In the genomic region with DNA sequence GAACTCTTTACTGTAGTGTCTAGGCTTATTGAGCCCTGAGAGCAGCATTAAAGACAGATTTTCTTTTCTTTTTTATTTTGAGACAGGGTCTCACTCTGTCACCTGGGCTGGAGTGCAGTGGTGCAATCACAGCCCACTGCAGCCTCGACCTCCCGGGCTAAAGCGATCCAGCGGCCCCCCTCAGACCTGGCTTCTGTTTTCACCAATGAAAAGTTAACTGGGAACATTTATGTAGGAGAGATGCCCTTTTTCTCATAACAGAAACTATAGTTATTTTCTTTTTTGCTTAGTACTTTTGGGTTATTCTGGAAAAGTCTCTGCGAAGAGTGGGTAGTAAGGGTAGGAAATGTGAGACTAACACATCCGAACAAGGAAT, we compare ENCODE assay signal across 8 cellular contexts. TPM values are rescaled to one million over a fixed set of nuclear protein-coding genes. Genes with fewer than 3 reads are reported as not detected.
DNase-seq lines count a peak whose midpoint lies in the region; ATAC-seq and TF ChIP-seq lines count a peak whose summit lies in the region.

No MANE protein-coding gene starts in this region.

- H3F3A ChIP-seq in PC-3 (ENCODE audit: low read length, unreplicated experiment), result no peaks in the 10 kb centered on the region

- no peak overlapping the region for H2BK5ac ChIP-seq in neuronal stem cell (ENCODE audit: low read length)

- no peak overlapping the region for H4K8ac ChIP-seq in neuronal stem cell (ENCODE audit: low read depth, low read length)

- BruUV-seq in PC-3 (replicated peaks; lab: Mats Ljungman, UMichigan), result no TSS peak

- no peak overlapping the region for H2BK12ac ChIP-seq in neuronal stem cell (ENCODE audit: low read length)

- no peaks in the 10 kb centered on the region for H3K9me2 ChIP-seq in PC-3 (replicated peaks; ENCODE audit: low read length)

- H3K18ac ChIP-seq in neuronal stem cell (ENCODE audit: low read length), result no peak overlapping the region

- no peak overlapping the region; the same call in 1 of the 2 replicates for H3K27ac ChIP-seq in PC-3 (ENCODE audit: low read length)
- H3K27ac ChIP-seq in endodermal cell (ENCODE audit: low read depth, low read length), result no peak overlapping the region
- no peak overlapping the region for H3K27ac ChIP-seq in neuronal stem cell (replicated peaks; ENCODE audit: low read length)

- no peak overlapping the region for H2BK120ac ChIP-seq in neuronal stem cell (ENCODE audit: low read depth, low read length)

- H3K4me1 Mint-ChIP-seq in CD14-positive monocyte, result peaks cover 37% of the 10 kb centered on the region
- peaks cover 17% of the 10 kb centered on the region for H3K4me1 Mint-ChIP-seq in endodermal cell

- H3K4me2 ChIP-seq in PC-3 (ENCODE audit: low read length), result peak overlapping the region; percentile 96
- H3K4me2 ChIP-seq in neuronal stem cell (ENCODE audit: insufficient read depth, low read length, poor library complexity, severe bottlenecking), result peak overlapping the region; percentile 24

- 84% methylated on average over 6 of the region's 6 CpGs; no CpG with 5 or more reads in 1 of the 2 experiments for WGBS in endodermal cell (ENCODE audit: insufficient coverage in 1 of 2, insufficient read length in 1 of 2), 2 experiments
- no CpG with 5 or more reads among the region's 6 CpGs for WGBS in neuronal stem cell (ENCODE audit: extremely low coverage in 2 of 2, insufficient read length in 2 of 2, insufficient replicate concordance in 1 of 2), 2 donors

- peak overlapping the region; percentile 97 to 98 for H3K4me3 Mint-ChIP-seq in CD14-positive monocyte
- peak overlapping the region; percentile 77 for H3K4me3 Mint-ChIP-seq in endodermal cell

- H2BK15ac ChIP-seq in neuronal stem cell (ENCODE audit: low read length), result no peak overlapping the region

- CTCF ChIA-PET in PC-3 (lab: Charles Lee), result no interaction called here

- POLR2A ChIA-PET in PC-3 (lab: Charles Lee; ENCODE audit: unreplicated experiment), result no interaction called here

- H3K4ac ChIP-seq in neuronal stem cell (ENCODE audit: low read length), result no peak overlapping the region

- H2AFZ ChIP-seq in PC-3 (ENCODE audit: low read length) (no peak overlapping the region), neuronal stem cell (ENCODE audit: low read length) (no peak overlapping the region)

- H3K27me3 ChIP-seq in PC-3 (ENCODE audit: low read length), result no peaks in the 10 kb centered on the region
- no peaks in the 10 kb centered on the region for H3K27me3 ChIP-seq in endodermal cell (ENCODE audit: control insufficient read depth, insufficient read depth, low read length, poor library complexity, severe bottlenecking)
- no peaks in the 10 kb centered on the region for H3K27me3 ChIP-seq in neuronal stem cell (ENCODE audit: control insufficient read depth in 3 of 3, insufficient read depth in 3 of 3, low read depth in 1 of 3, low read length in 3 of 3)

- peaks cover 18% of the 10 kb centered on the region; the same call in 1 of the 2 replicates for H4K20me1 ChIP-seq in PC-3 (ENCODE audit: low read length)

- H3K36me3 Mint-ChIP-seq in CD14-positive monocyte, result peaks cover 30 to 31% of the 10 kb centered on the region in 2 donors
- H3K36me3 Mint-ChIP-seq in endodermal cell (ENCODE audit: low read depth), result peaks cover 18% of the 10 kb centered on the region

- H3K9me3 Mint-ChIP-seq in CD14-positive monocyte (no peaks in the 10 kb centered on the region), endodermal cell (no peaks in the 10 kb centered on the region)

- H3K27me3 Mint-ChIP-seq in CD14-positive monocyte (ENCODE audit: low read depth in 3 of 3) (peaks cover 0 to 2% (median 1%) of the 10 kb centered on the region in 3 donors), endodermal cell (ENCODE audit: insufficient read depth) (no peaks in the 10 kb centered on the region)

- H4K91ac ChIP-seq in neuronal stem cell (ENCODE audit: low read depth, low read length, poor library complexity), result no peak overlapping the region

- ATAC-seq in PC-3 (no peak), HG02885 (IDR thresholded peaks at IDR 0.05; ENCODE audit: poor library complexity, unreplicated experiment) (no peak)

- H3K79me1 ChIP-seq in neuronal stem cell (ENCODE audit: low read depth, low read length), result peaks cover 2% of the 10 kb centered on the region

- DNase-seq in CD14-positive monocyte (ENCODE audit: low spot score) (no peak), PC-3 (no peak), endodermal cell (peak; percentile 37), neuronal stem cell (ENCODE audit: low spot score) (no peak), NOMO-1 (lab: John Stamatoyannopoulos, UW; ENCODE audit: unreplicated experiment in 2 of 2) (no peak), NCI-H2227 treated with DMSO at 0.1 percent for 48 hours (lab: John Stamatoyannopoulos, UW) (no peak), EL (no peak)

- no peak overlapping the region for H3K14ac ChIP-seq in neuronal stem cell (ENCODE audit: low read length)

- no peak overlapping the region for H3K23ac ChIP-seq in neuronal stem cell (ENCODE audit: low read depth, low read length, poor library complexity)

- TF ChIP-seq CTCF in CD14-positive monocyte (IDR thresholded peaks at IDR 0.05) (no peak), PC-3 (conservative IDR thresholded peaks at IDR 0.05; ENCODE audit: low read depth, low read length) (no peak), endodermal cell (conservative IDR thresholded peaks at IDR 0.05) (no peak)

- H3K9me3 ChIP-seq in PC-3 (ENCODE audit: low read length) (no peaks in the 10 kb centered on the region), endodermal cell (ENCODE audit: control insufficient read depth, low read length) (no peaks in the 10 kb centered on the region), neuronal stem cell (replicated peaks in 1 of 2; ENCODE audit: control insufficient read depth in 2 of 2, insufficient read depth in 1 of 2, low read depth in 1 of 2, low read length in 2 of 2) (no peaks in the 10 kb centered on the region)

- peak overlapping the region in 4 of 7 donors; percentile 38 to 86 (median 76) for H3K27ac Mint-ChIP-seq in CD14-positive monocyte
- peak overlapping the region; percentile 90 for H3K27ac Mint-ChIP-seq in endodermal cell

- H3K4me3 ChIP-seq in PC-3 (ENCODE audit: low read length) (peak overlapping the region; percentile 96), endodermal cell (ENCODE audit: low read length) (peak overlapping the region; percentile 96), neuronal stem cell (ENCODE audit: low read length in 2 of 2) (peak overlapping the region in 1 of 2 donors; percentile 57)

- no peak overlapping the region for H2AK5ac ChIP-seq in neuronal stem cell (ENCODE audit: low read depth, low read length)

- no peaks in the 10 kb centered on the region for H3K36me3 ChIP-seq in PC-3 (ENCODE audit: low read depth, low read length)
- peaks cover 21% of the 10 kb centered on the region for H3K36me3 ChIP-seq in endodermal cell (ENCODE audit: control insufficient read depth, insufficient read depth, low read length)
- H3K36me3 ChIP-seq in neuronal stem cell (replicated peaks in 1 of 2; ENCODE audit: control insufficient read depth in 2 of 2, insufficient read depth in 2 of 2, low read length in 2 of 2), result peaks cover 0 to 4% of the 10 kb centered on the region in 2 donors

- intact Hi-C loops in CD14-positive monocyte (cut with micrococcal nuclease), result loop anchor here in 1 of 2 donors (5.0 kb wide), 1 partner anchor 76 kb away; the partner anchor contains the start of gene C16orf95
- intact Hi-C loops in PC-3 (cut with micrococcal nuclease), result loop anchor here (5.0 kb wide), 1 partner anchor 76 kb away; the partner anchor contains the start of gene C16orf95

- H3K79me2 ChIP-seq in PC-3 (ENCODE audit: low read length), result peaks cover 58% of the 10 kb centered on the region

- H3K4me1 ChIP-seq in PC-3 (ENCODE audit: insufficient read depth, low read length), result peaks cover 22% of the 10 kb centered on the region
- no peaks in the 10 kb centered on the region for H3K4me1 ChIP-seq in endodermal cell (ENCODE audit: control insufficient read depth, insufficient read depth, low read length)
- H3K4me1 ChIP-seq in neuronal stem cell (ENCODE audit: control insufficient read depth in 2 of 2, insufficient read depth in 1 of 2, low read depth in 1 of 2, low read length in 2 of 2), result peaks cover 4 to 6% of the 10 kb centered on the region in 2 donors

- H3K9ac ChIP-seq in PC-3 (ENCODE audit: low read length) (peak overlapping the region; percentile 71; the same call in 1 of the 2 replicates), endodermal cell (ENCODE audit: extremely low read depth, low read length, poor library complexity, severe bottlenecking) (peak overlapping the region; percentile 80), neuronal stem cell (ENCODE audit: low read depth, low read length, poor library complexity) (no peak overlapping the region)

RNA-seq across cellular contexts. Expression of gene MAP1LC3B, which starts 1.5 kb away (rescaled TPM):
- polyA plus RNA-seq in CD14-positive monocyte, result 100 to 1,000 TPM; 102 to 147 TPM
- total RNA-seq in PC-3 (2014; rRNA removed) (11.0 and 11.9 TPM in 2 replicates), endodermal cell (10 to 100 TPM; 56.4 to 62.4 TPM)
- 67.5 TPM for polyA plus RNA-seq in endodermal cell (2013, experiment 1 of 2)
- polyA plus RNA-seq in endodermal cell (2013, experiment 2 of 2), result 73.4 TPM
- 41.5 TPM for polyA plus RNA-seq in neuronal stem cell (2013, experiment 1 of 2)
- 41.0 TPM for polyA plus RNA-seq in neuronal stem cell (2013, experiment 2 of 2)

RNA-seq across cellular contexts. Expression of gene FBXO31, which starts 10.1 kb away (rescaled TPM):
- 1 to 10 TPM; 2.0 to 3.3 TPM for polyA plus RNA-seq in CD14-positive monocyte
- total RNA-seq in PC-3 (2014; rRNA removed) (14.8 and 17.7 TPM in 2 replicates), endodermal cell (10 to 100 TPM; 18.6 to 22.1 TPM)
- polyA plus RNA-seq in endodermal cell (2013, experiment 1 of 2), result 13.4 TPM
- 9.5 TPM for polyA plus RNA-seq in endodermal cell (2013, experiment 2 of 2)
- polyA plus RNA-seq in neuronal stem cell (2013, experiment 1 of 2), result 9.0 TPM
- polyA plus RNA-seq in neuronal stem cell (2013, experiment 2 of 2), result 8.4 TPM
